In the genomic region with DNA sequence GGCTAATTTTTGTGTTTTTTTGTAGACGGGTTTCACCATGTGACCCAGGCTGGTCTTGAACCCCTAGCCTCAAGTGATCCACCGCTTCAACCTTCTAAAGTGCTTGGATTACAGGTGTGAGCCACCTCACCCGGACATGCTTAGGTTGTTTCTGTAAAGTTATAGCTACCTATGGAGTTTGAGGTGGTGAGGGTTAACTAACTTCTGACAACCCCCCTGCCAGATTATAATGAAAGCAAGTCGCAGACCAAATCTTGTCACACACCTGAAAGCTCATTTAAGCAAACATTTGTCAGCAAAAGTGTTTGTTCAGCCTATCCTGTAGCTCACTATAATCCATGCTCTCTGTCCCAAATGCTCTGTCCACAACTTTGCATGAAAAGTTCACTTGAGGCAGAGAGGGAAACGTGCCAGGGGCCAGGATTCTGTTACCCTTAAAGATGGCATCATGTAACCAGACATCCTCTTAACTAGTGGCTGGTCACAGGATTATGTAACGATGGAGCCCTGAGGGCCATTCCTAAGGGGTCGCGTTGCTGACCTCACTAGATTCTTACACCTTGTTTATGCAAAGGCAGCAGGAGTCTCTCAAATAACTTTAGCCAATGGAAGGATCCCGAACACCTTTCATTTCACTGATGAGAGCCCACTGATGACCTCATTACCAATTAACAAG, we compare ENCODE assay signal across 1 cellular context.
TF ChIP-seq lines count a peak whose summit lies in the region.

No MANE protein-coding gene starts in this region.

TF ChIP-seq in H1, 55 proteins besides CTCF, POLR2A, EP300 and RAD21:
- TF ChIP-seq, protein P1, sequence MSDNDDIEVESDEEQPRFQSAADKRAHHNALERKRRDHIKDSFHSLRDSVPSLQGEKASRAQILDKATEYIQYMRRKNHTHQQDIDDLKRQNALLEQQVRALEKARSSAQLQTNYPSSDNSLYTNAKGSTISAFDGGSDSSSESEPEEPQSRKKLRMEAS (IDR thresholded peaks at IDR 0.05) = no peak
- TF ChIP-seq NANOG (IDR thresholded peaks at IDR 0.05; ENCODE audit: insufficient read depth, low read depth, low read length, poor library complexity, severe bottlenecking) (no peak), YY1 (IDR thresholded peaks at IDR 0.05; ENCODE audit: low read depth, low read length) (no peak), RNF2 (IDR thresholded peaks at IDR 0.05; ENCODE audit: borderline replicate concordance, low read depth, low read length, missing control alignments, poor library complexity, severe bottlenecking) (no peak), SIRT6 (IDR thresholded peaks at IDR 0.05; ENCODE audit: low read length) (no peak)
- TF ChIP-seq, protein P2, sequence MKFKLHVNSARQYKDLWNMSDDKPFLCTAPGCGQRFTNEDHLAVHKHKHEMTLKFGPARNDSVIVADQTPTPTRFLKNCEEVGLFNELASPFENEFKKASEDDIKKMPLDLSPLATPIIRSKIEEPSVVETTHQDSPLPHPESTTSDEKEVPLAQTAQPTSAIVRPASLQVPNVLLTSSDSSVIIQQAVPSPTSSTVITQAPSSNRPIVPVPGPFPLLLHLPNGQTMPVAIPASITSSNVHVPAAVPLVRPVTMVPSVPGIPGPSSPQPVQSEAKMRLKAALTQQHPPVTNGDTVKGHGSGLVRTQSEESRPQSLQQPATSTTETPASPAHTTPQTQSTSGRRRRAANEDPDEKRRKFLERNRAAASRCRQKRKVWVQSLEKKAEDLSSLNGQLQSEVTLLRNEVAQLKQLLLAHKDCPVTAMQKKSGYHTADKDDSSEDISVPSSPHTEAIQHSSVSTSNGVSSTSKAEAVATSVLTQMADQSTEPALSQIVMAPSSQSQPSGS (IDR thresholded peaks at IDR 0.05; ENCODE audit: low read length) = no peak
TF ChIP-seq in H1: peak in this region for 0.
